ENCODE assay signal across 7 cellular contexts in the genomic region with DNA sequence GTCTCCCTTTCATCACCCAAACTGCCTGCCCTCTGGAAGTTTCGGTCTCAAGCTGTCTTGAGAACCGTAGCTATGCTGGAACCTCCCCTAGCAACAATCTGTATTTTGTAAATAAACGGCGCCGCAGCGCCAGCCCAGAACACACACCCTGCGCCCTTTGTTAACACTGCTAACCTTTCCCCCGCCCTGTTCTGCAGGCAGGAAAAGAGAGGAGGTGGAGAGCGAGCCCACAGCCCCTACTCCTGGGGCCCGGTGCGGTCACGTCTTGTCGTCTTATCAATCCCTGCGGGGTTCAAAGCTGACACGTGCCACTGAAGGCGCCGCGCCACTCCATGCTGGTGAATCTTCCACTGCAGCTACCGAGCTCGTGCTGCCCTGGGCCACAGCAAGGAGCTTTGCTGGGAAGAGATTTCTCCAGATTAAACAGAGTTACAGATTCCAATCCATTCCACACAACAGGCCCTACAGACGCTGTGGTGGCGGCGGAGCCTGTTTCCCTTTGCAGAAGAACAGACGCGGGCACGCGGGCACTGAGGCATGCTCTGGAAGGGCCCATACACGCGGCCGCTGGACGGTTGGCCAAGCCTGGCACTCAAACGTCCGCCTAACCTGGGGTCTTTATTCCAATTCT. TPM values are rescaled to one million over a fixed set of nuclear protein-coding genes. Genes with fewer than 3 reads are reported as not detected.
A peak's percentile ranks its signal among the peaks of the same experiment; 100 is the strongest.
DNase-seq lines count a peak whose midpoint lies in the region; ATAC-seq and FAIRE-seq lines count a peak whose summit lies in the region.

No MANE protein-coding gene starts in this region.

- H3K27me3 Mint-ChIP-seq in activated CD8-positive, alpha-beta T cell treated with anti-CD3 and anti-CD28 coated beads, Interleukin-2, amount 10 ng/mL, durations not matched to agents 7 days and 5 days (ENCODE audit: low read depth): no peaks in the 10 kb centered on the region

- ATAC-seq in activated CD8-positive, alpha-beta T cell treated with anti-CD3 and anti-CD28 coated beads, Interleukin-2, amount 10 ng/mL, durations not matched to agents 7 days and 5 days: peak; percentile 76
- peak; percentile 67 to 80 for ATAC-seq in left cardiac atrium

- POLR2A ChIA-PET in activated CD8-positive, alpha-beta T cell treated with anti-CD3 and anti-CD28 coated beads, Interleukin-2, amount 10 ng/mL, durations not matched to agents 7 days and 5 days (lab: Charles Lee): no interaction called here

- peaks cover 5% of the 10 kb centered on the region for H3K4me1 Mint-ChIP-seq in activated CD8-positive, alpha-beta T cell treated with anti-CD3 and anti-CD28 coated beads, Interleukin-2, amount 10 ng/mL, durations not matched to agents 7 days and 5 days (ENCODE audit: low read depth)

- intact Hi-C loops in left cardiac atrium (cut with DNase I): no loop called here

- peak; percentile 20 for DNase-seq in M059J (ENCODE audit: low read depth)
- DNase-seq in activated CD8-positive, alpha-beta T cell treated with anti-CD3 and anti-CD28 coated beads, Interleukin-2, amount 10 ng/mL, durations not matched to agents 7 days and 5 days: peak; percentile 37
- peak; percentile 94 for DNase-seq in left cardiac atrium
- DNase-seq in stimulated activated CD4-positive, alpha-beta T cell treated with anti-CD3 and anti-CD28 coated beads, Interleukin-4, amount 100 ng/mL, for 24 hours: peak; percentile 73
- DNase-seq in NOMO-1 (lab: John Stamatoyannopoulos, UW; ENCODE audit: unreplicated experiment in 2 of 2): no peak
- no peak for DNase-seq in activated gamma-delta T cell treated with Interleukin-2 at 50 U/mL for 16 hours
- DNase-seq in frontal cortex (ENCODE audit: low spot score in 2 of 2): no peak

- no peaks in the 10 kb centered on the region for H3K9me3 Mint-ChIP-seq in activated CD8-positive, alpha-beta T cell treated with anti-CD3 and anti-CD28 coated beads, Interleukin-2, amount 10 ng/mL, durations not matched to agents 7 days and 5 days (ENCODE audit: insufficient read depth)

- no peak overlapping the region for H3K4me3 Mint-ChIP-seq in activated CD8-positive, alpha-beta T cell treated with anti-CD3 and anti-CD28 coated beads, Interleukin-2, amount 10 ng/mL, durations not matched to agents 7 days and 5 days

- H3K27ac Mint-ChIP-seq in activated CD8-positive, alpha-beta T cell treated with anti-CD3 and anti-CD28 coated beads, Interleukin-2, amount 10 ng/mL, durations not matched to agents 7 days and 5 days: no peak overlapping the region

- no peak for FAIRE-seq in frontal cortex (lab: Jason Lieb, UNC)

- CTCF ChIA-PET in activated CD8-positive, alpha-beta T cell treated with anti-CD3 and anti-CD28 coated beads, Interleukin-2, amount 10 ng/mL, durations not matched to agents 7 days and 5 days (lab: Charles Lee): no interaction called here

- no peaks in the 10 kb centered on the region for H3K36me3 Mint-ChIP-seq in activated CD8-positive, alpha-beta T cell treated with anti-CD3 and anti-CD28 coated beads, Interleukin-2, amount 10 ng/mL, durations not matched to agents 7 days and 5 days (ENCODE audit: low read depth)

RNA-seq across cellular contexts. Expression of a gene that starts 25.3 kb away (rescaled TPM):
- total RNA-seq in M059J (2014; rRNA removed; shearing (Covaris generic)): not detected in 2 replicates
- under 1 TPM in 1 of 2 experiments, not detected in 1; 0.10 TPM for total RNA-seq in activated CD8-positive, alpha-beta T cell treated with anti-CD3 and anti-CD28 coated beads, Interleukin-2, amount 10 ng/mL, durations not matched to agents 7 days and 5 days
- total RNA-seq in left cardiac atrium (10 to 100 TPM; 15.4 to 32.5 TPM), frontal cortex (4.5 TPM)

Comparison
In these comparisons a context has a peak if more than half of its experiments do, and no peak if none do; other contexts are left out.
1. DNase-seq: peak in M059J (single experiment), activated CD8-positive, alpha-beta T cell treated with anti-CD3 and anti-CD28 coated beads, Interleukin-2, amount 10 ng/mL, durations not matched to agents 7 days and 5 days (single experiment), left cardiac atrium (single experiment) and stimulated activated CD4-positive, alpha-beta T cell treated with anti-CD3 and anti-CD28 coated beads, Interleukin-4, amount 100 ng/mL, for 24 hours (single experiment); none in NOMO-1 (0 of 2), activated gamma-delta T cell treated with Interleukin-2 at 50 U/mL for 16 hours (single experiment) and frontal cortex (0 of 2).